Comparison of ENCODE assay signal across 8 cellular contexts in the genomic region with DNA sequence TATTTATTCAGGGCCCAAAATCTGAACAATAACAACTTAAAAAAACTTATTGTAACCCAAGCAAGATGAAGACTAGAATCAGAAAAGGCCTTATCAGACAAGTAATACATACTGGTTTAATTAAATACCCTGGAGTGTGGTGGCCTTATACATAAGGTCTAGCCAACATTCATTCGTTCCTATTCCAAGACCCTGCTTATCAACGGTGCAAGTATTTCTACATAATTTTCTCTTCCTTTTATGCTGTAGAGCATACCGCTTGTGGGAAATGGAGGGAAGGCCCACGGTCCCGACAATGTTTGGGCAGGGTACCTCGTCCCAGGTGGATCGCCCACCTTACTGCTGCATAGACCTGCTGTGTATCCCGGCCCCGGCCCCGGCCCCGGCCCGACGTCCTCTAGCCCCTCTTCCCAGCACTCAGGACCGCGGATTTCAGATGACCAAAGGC. TPM values are rescaled to one million over a fixed set of nuclear protein-coding genes. Genes with fewer than 3 reads are reported as not detected.
DNase-seq lines count a peak whose midpoint lies in the region; ATAC-seq and FAIRE-seq lines count a peak whose summit lies in the region.

No MANE protein-coding gene starts in this region.

- H3K9me3 ChIP-seq in thymus (ENCODE audit: control insufficient read depth): no peaks in the 10 kb centered on the region

- FAIRE-seq in GM19239 (lab: Jason Lieb, UNC): no peak

- no peaks in the 10 kb centered on the region for H3K27me3 ChIP-seq in layer of hippocampus (ENCODE audit: control insufficient read depth, insufficient read depth, low read length)
- no peaks in the 10 kb centered on the region for H3K27me3 ChIP-seq in thymus (ENCODE audit: control insufficient read depth, insufficient read depth)

- H3K4me3 Mint-ChIP-seq in activated CD8-positive, alpha-beta memory T cell treated with anti-CD3 and anti-CD28 coated beads, Interleukin-2, amount 10 ng/mL, durations not matched to agents 7 days and 5 days: peak overlapping the region; percentile 92
- peak overlapping the region; percentile 97 for H3K4me3 Mint-ChIP-seq in activated naive CD8-positive, alpha-beta T cell treated with anti-CD3 and anti-CD28 coated beads, Interleukin-2, amount 10 ng/mL, durations not matched to agents 7 days and 5 days

- ATAC-seq in activated CD8-positive, alpha-beta memory T cell treated with anti-CD3 and anti-CD28 coated beads, Interleukin-2, amount 10 ng/mL, durations not matched to agents 7 days and 5 days: no peak
- ATAC-seq in activated naive CD8-positive, alpha-beta T cell treated with anti-CD3 and anti-CD28 coated beads, Interleukin-2, amount 10 ng/mL, durations not matched to agents 7 days and 5 days (ENCODE audit: low read depth): no peak

- H3K4me1 Mint-ChIP-seq in activated CD8-positive, alpha-beta memory T cell treated with anti-CD3 and anti-CD28 coated beads, Interleukin-2, amount 10 ng/mL, durations not matched to agents 7 days and 5 days: peaks cover 35% of the 10 kb centered on the region
- peaks cover 23% of the 10 kb centered on the region for H3K4me1 Mint-ChIP-seq in activated naive CD8-positive, alpha-beta T cell treated with anti-CD3 and anti-CD28 coated beads, Interleukin-2, amount 10 ng/mL, durations not matched to agents 7 days and 5 days

- H3K9me3 Mint-ChIP-seq in activated CD8-positive, alpha-beta memory T cell treated with anti-CD3 and anti-CD28 coated beads, Interleukin-2, amount 10 ng/mL, durations not matched to agents 7 days and 5 days (ENCODE audit: low read depth): no peaks in the 10 kb centered on the region
- no peaks in the 10 kb centered on the region for H3K9me3 Mint-ChIP-seq in activated naive CD8-positive, alpha-beta T cell treated with anti-CD3 and anti-CD28 coated beads, Interleukin-2, amount 10 ng/mL, durations not matched to agents 7 days and 5 days

- H3K27ac Mint-ChIP-seq in activated CD8-positive, alpha-beta memory T cell treated with anti-CD3 and anti-CD28 coated beads, Interleukin-2, amount 10 ng/mL, durations not matched to agents 7 days and 5 days: peak overlapping the region; percentile 90
- peak overlapping the region; percentile 95 for H3K27ac Mint-ChIP-seq in activated naive CD8-positive, alpha-beta T cell treated with anti-CD3 and anti-CD28 coated beads, Interleukin-2, amount 10 ng/mL, durations not matched to agents 7 days and 5 days

- 2% methylated on average over 15 of the region's 15 CpGs for WGBS in thymus

- peaks cover 6% of the 10 kb centered on the region for H3K4me1 ChIP-seq in thymus (ENCODE audit: control insufficient read depth, insufficient read depth, low read length)

- CTCF ChIA-PET in activated CD8-positive, alpha-beta memory T cell treated with anti-CD3 and anti-CD28 coated beads, Interleukin-2, amount 10 ng/mL, durations not matched to agents 7 days and 5 days (lab: Charles Lee): interaction anchor here (1.4 to 2.5 kb wide), 2 partner anchors 54 to 103 kb away, joined by 7 to 10 read pairs; a partner anchor contains a TSS

- H3K4me3 ChIP-seq in thymus (ENCODE audit: low read length): peak overlapping the region; percentile 87

- POLR2A ChIA-PET in activated naive CD8-positive, alpha-beta T cell treated with anti-CD3 and anti-CD28 coated beads, Interleukin-2, amount 10 ng/mL, durations not matched to agents 7 days and 5 days (lab: Charles Lee): interaction anchor here (0.5 to 2.4 kb wide), 8 partner anchors 8 to 785 kb away, joined by 3 to 19 read pairs (median 4); a partner anchor contains a TSS

- H3K36me3 Mint-ChIP-seq in activated CD8-positive, alpha-beta memory T cell treated with anti-CD3 and anti-CD28 coated beads, Interleukin-2, amount 10 ng/mL, durations not matched to agents 7 days and 5 days: peaks cover 39% of the 10 kb centered on the region
- peaks cover 17% of the 10 kb centered on the region for H3K36me3 Mint-ChIP-seq in activated naive CD8-positive, alpha-beta T cell treated with anti-CD3 and anti-CD28 coated beads, Interleukin-2, amount 10 ng/mL, durations not matched to agents 7 days and 5 days

- no peak for DNase-seq in activated CD8-positive, alpha-beta memory T cell treated with anti-CD3 and anti-CD28 coated beads, Interleukin-2, amount 10 ng/mL, durations not matched to agents 7 days and 5 days
- no peak for DNase-seq in activated CD8-positive, alpha-beta memory T cell treated with anti-CD3 and anti-CD28 coated beads, Interleukin-2, amount 50 U/mL, for 48 hours
- no peak for DNase-seq in activated naive CD8-positive, alpha-beta T cell treated with anti-CD3 and anti-CD28 coated beads, Interleukin-2, amount 10 ng/mL, durations not matched to agents 7 days and 5 days
- DNase-seq in NCI-H1048 (lab: John Stamatoyannopoulos, UW) (no peak), GM19239 (ENCODE audit: insufficient read length, low spot score) (no peak), H4 (ENCODE audit: low spot score) (no peak)

- H3K27ac ChIP-seq in layer of hippocampus (ENCODE audit: low read depth, low read length) (peak overlapping the region; percentile 98), thymus (ENCODE audit: low read depth) (no peak overlapping the region)

- H3K36me3 ChIP-seq in thymus (ENCODE audit: control insufficient read depth, insufficient read depth): peaks cover 18% of the 10 kb centered on the region

- H3K27me3 Mint-ChIP-seq in activated CD8-positive, alpha-beta memory T cell treated with anti-CD3 and anti-CD28 coated beads, Interleukin-2, amount 10 ng/mL, durations not matched to agents 7 days and 5 days: no peaks in the 10 kb centered on the region
- no peaks in the 10 kb centered on the region for H3K27me3 Mint-ChIP-seq in activated naive CD8-positive, alpha-beta T cell treated with anti-CD3 and anti-CD28 coated beads, Interleukin-2, amount 10 ng/mL, durations not matched to agents 7 days and 5 days

RNA-seq across cellular contexts. Expression of a gene that starts 0.7 kb away (rescaled TPM):
- 10 to 100 TPM; 44.2 to 51.7 TPM for total RNA-seq in activated CD8-positive, alpha-beta memory T cell treated with anti-CD3 and anti-CD28 coated beads, Interleukin-2, amount 10 ng/mL, durations not matched to agents 7 days and 5 days
- total RNA-seq in activated naive CD8-positive, alpha-beta T cell treated with anti-CD3 and anti-CD28 coated beads, Interleukin-2, amount 10 ng/mL, durations not matched to agents 7 days and 5 days: 10 to 100 TPM; 63.2 to 66.4 TPM
- polyA plus RNA-seq in thymus: 24.6 TPM
- total RNA-seq in H4 (2014; rRNA removed; shearing (Covaris generic)): 27.9 and 35.4 TPM in 2 replicates

RNA-seq across cellular contexts. Expression of a gene that starts 33.6 kb away (rescaled TPM):
- total RNA-seq in activated CD8-positive, alpha-beta memory T cell treated with anti-CD3 and anti-CD28 coated beads, Interleukin-2, amount 10 ng/mL, durations not matched to agents 7 days and 5 days: 1 to 10 TPM in 1 of 2 experiments, under 1 TPM in 1; 0.70 to 1.1 TPM
- 1 to 10 TPM; 1.9 to 2.8 TPM for total RNA-seq in activated naive CD8-positive, alpha-beta T cell treated with anti-CD3 and anti-CD28 coated beads, Interleukin-2, amount 10 ng/mL, durations not matched to agents 7 days and 5 days
- 4.3 TPM for polyA plus RNA-seq in thymus
- 1.3 and 3.1 TPM in 2 replicates for total RNA-seq in H4 (2014; rRNA removed; shearing (Covaris generic))

RNA-seq across cellular contexts. Expression of a gene that starts 53.5 kb away (rescaled TPM):
- 10 to 100 TPM; 12.9 to 18.1 TPM for total RNA-seq in activated CD8-positive, alpha-beta memory T cell treated with anti-CD3 and anti-CD28 coated beads, Interleukin-2, amount 10 ng/mL, durations not matched to agents 7 days and 5 days
- 10 to 100 TPM; 18.8 to 23.5 TPM for total RNA-seq in activated naive CD8-positive, alpha-beta T cell treated with anti-CD3 and anti-CD28 coated beads, Interleukin-2, amount 10 ng/mL, durations not matched to agents 7 days and 5 days
- 21.2 TPM for polyA plus RNA-seq in thymus
- total RNA-seq in H4 (2014; rRNA removed; shearing (Covaris generic)): 4.8 and 5.3 TPM in 2 replicates
